Comparison of ENCODE assay signal across 9 cellular contexts in the genomic region with DNA sequence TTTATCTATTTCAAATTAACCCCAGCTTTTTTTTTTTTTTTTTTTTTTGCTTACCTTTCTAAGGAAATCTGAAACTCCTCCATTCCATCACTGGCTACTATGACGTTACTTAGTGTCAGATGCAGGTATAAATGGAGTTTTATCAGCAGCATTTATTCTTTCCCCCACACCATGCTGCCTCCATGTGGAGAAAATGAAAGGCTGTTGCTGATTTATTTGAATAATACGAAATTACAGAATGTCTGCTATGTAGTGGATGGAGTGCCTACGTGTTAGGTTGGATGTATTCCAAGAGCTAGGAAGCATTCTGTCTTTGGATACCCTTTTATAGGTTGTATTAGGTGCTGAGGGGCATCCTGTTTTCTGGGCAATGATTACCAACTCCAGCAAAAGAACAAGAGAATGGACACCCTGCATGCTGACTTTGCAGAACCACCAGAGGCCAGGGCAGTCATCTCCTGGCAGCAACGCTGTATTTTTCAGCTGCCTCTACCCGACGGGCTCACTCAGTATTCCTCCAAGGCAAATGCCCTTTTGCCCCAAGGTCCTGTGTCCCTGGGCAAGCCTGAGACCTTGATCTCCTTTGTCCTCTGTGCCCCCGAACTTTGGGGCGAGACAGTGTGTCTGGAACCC.
DNase-seq lines count a peak whose midpoint lies in the region; ATAC-seq lines count a peak whose summit lies in the region.
"Had no signal": no experiment of that assay in that cellular context is flagged by ENCODE, and none has a peak within 500 bp of the region (broad histone marks: within the 10 kb centered on the region; RNA-seq: fewer than 3 reads in every experiment).

No MANE protein-coding gene starts in this region.

- intact Hi-C loops in left colon (cut with DNase I, micrococcal nuclease): no loop called here

- ATAC-seq in left colon (peak; percentile 40), esophagus mucosa (no peak), HG02852 (IDR thresholded peaks at IDR 0.05; ENCODE audit: unreplicated experiment) (no peak)

- DNase-seq in A172 (ENCODE audit: low spot score): peak; percentile 14
- peak; percentile 25 for DNase-seq in H4 (ENCODE audit: low spot score)
- DNase-seq in amniotic stem cell (lab: John Stamatoyannopoulos, UW): peak; percentile 22
- DNase-seq in left colon: no peak
- no peak for DNase-seq in SK-N-DZ (ENCODE audit: low spot score)
- DNase-seq in activated naive CD4-positive, alpha-beta T cell treated with Interleukin-2 at 50 U/mL for 16 hours: no peak
- DNase-seq: activated naive CD4-positive, alpha-beta T cell treated with anti-CD3 and anti-CD28 coated beads, Interleukin-2, amount 10 ng/mL, durations not matched to agents 7 days and 5 days had no signal

Comparison
In these comparisons a context has a peak if more than half of its experiments do, and no peak if none do; other contexts are left out.
1. DNase-seq: peak in A172 (single experiment), H4 (single experiment) and amniotic stem cell (single experiment); none in left colon (0 of 2), SK-N-DZ (single experiment) and activated naive CD4-positive, alpha-beta T cell treated with Interleukin-2 at 50 U/mL for 16 hours (single experiment).